Comparison of ENCODE assay signal across 8 cellular contexts in genomic region chr17:57945999-57946797, GRCh38. TPM values are rescaled to one million over a fixed set of nuclear protein-coding genes. Genes with fewer than 3 reads are reported as not detected.
A peak's percentile ranks its signal among the peaks of the same experiment; 100 is the strongest.
DNase-seq lines count a peak whose midpoint lies in the region; ATAC-seq, FAIRE-seq and TF ChIP-seq lines count a peak whose summit lies in the region.

No MANE protein-coding gene starts in this region.

- H4K20me1 ChIP-seq in IMR-90 (ENCODE audit: insufficient read depth, low read length): peaks cover 12% of the 10 kb centered on the region; the same call in 1 of the 2 replicates

- H3K56ac ChIP-seq in IMR-90 (ENCODE audit: extremely low read depth, insufficient read depth, low read length): peak overlapping the region; percentile 26

- in situ Hi-C loops in IMR-90 (cut with MboI; ENCODE audit: low sequenced_read_pairs): no loop called here

- peak overlapping the region; percentile 70 for H2AK9ac ChIP-seq in IMR-90 (replicated peaks; ENCODE audit: low read depth, low read length, poor library complexity)

- 0 out of 2 replicates have a peak, but pooled peaks have one; percentile 2 for ATAC-seq in IMR-90 (ENCODE audit: low read depth)

- peak overlapping the region; percentile 84 for H4K91ac ChIP-seq in IMR-90 (ENCODE audit: insufficient read depth, low read depth, low read length)

- TF ChIP-seq CTCF in IMR-90 (conservative IDR thresholded peaks at IDR 0.05; ENCODE audit: low read depth, low read length) (no peak), neutrophil (IDR thresholded peaks at IDR 0.05) (no peak)

- H3K4me1 Mint-ChIP-seq in activated naive CD4-positive, alpha-beta T cell treated with anti-CD3 and anti-CD28 coated beads, Interleukin-2, amount 50 U/mL, for 24 hours: peaks cover 43% of the 10 kb centered on the region

- H3K27ac Mint-ChIP-seq in activated naive CD4-positive, alpha-beta T cell treated with anti-CD3 and anti-CD28 coated beads, Interleukin-2, amount 50 U/mL, for 24 hours: no peak overlapping the region

- TF ChIP-seq POLR2A in IMR-90 (IDR thresholded peaks at IDR 0.05; ENCODE audit: low read depth, low read length): no peak

- H3K27me3 Mint-ChIP-seq in activated naive CD4-positive, alpha-beta T cell treated with anti-CD3 and anti-CD28 coated beads, Interleukin-2, amount 50 U/mL, for 24 hours: peaks cover 1% of the 10 kb centered on the region

- H2AFZ ChIP-seq in IMR-90 (replicated peaks; ENCODE audit: low read length, poor library complexity): peak overlapping the region; percentile 55

- no peaks in the 10 kb centered on the region for H3K9me3 ChIP-seq in IMR-90 (ENCODE audit: control insufficient read depth, insufficient read depth, low read length)
- H3K9me3 ChIP-seq in neutrophil: no peaks in the 10 kb centered on the region

- peak overlapping the region; percentile 79 for H2AK5ac ChIP-seq in IMR-90 (ENCODE audit: low read depth, low read length)

- H3K79me1 ChIP-seq in IMR-90 (ENCODE audit: low read depth in 1 of 2, low read length in 2 of 2): peaks cover 32 to 79% of the 10 kb centered on the region in 2 experiments

- H3K27me3 ChIP-seq in IMR-90 (ENCODE audit: control insufficient read depth, insufficient read depth, low read length) (no peaks in the 10 kb centered on the region), neutrophil (no peaks in the 10 kb centered on the region)

- FAIRE-seq in frontal cortex (lab: Jason Lieb, UNC): no peak

- H3K27ac ChIP-seq in IMR-90 (ENCODE audit: insufficient read depth, low read length) (peak overlapping the region; percentile 47; the same call in 1 of the 2 replicates), cingulate gyrus (ENCODE audit: low read depth, low read length) (peak overlapping the region; percentile 89), neutrophil (peak overlapping the region; percentile 92)

- POLR2A ChIA-PET in IMR-90 (lab: Charles Lee; ENCODE audit: unreplicated experiment): interaction anchor here (0.6 to 1.0 kb wide), 5 partner anchors 8 to 877 kb away, joined by 3 to 7 read pairs (median 7); no protein-coding TSS in a partner anchor

- peak overlapping the region; percentile 91 for H3K4ac ChIP-seq in IMR-90 (ENCODE audit: low read depth, low read length)

- H4K8ac ChIP-seq in IMR-90 (ENCODE audit: low read depth in 2 of 2, low read length in 2 of 2): peak overlapping the region; percentile 22 to 67; a peak in 3 of 4 replicates

- BruUV-seq in IMR-90 (replicated peaks; lab: Mats Ljungman, UMichigan): no TSS peak

- H2BK5ac ChIP-seq in IMR-90 (ENCODE audit: low read depth, low read length, poor library complexity, severe bottlenecking): peak overlapping the region; percentile 36

- DNase-seq in activated naive CD4-positive, alpha-beta T cell treated with Interleukin-2 at 50 U/mL for 16 hours: no peak
- DNase-seq in IMR-90 (peak; percentile 58), frontal cortex (ENCODE audit: low spot score in 2 of 2) (no peak), HuH-7 (ENCODE audit: low spot score) (no peak), occipital lobe (lab: John Stamatoyannopoulos, UW) (no peak)

- peak overlapping the region; percentile 6; the same call in 1 of the 2 replicates for H3K9ac ChIP-seq in IMR-90 (ENCODE audit: low read depth, low read length)

- no peaks in the 10 kb centered on the region for H3K36me3 Mint-ChIP-seq in activated naive CD4-positive, alpha-beta T cell treated with anti-CD3 and anti-CD28 coated beads, Interleukin-2, amount 50 U/mL, for 24 hours

- H3K36me3 ChIP-seq in IMR-90 (ENCODE audit: control insufficient read depth, insufficient read depth, low read length): no peaks in the 10 kb centered on the region
- no peaks in the 10 kb centered on the region for H3K36me3 ChIP-seq in neutrophil

- H2BK20ac ChIP-seq in IMR-90 (ENCODE audit: low read depth, low read length): peak overlapping the region; percentile 58

- dilution Hi-C loops in IMR-90 (cut with HindIII; ENCODE audit: low sequenced_read_pairs, unreplicated experiment): no loop called here

- peak overlapping the region; percentile 2; the same call in 1 of the 2 replicates for H3K4me3 ChIP-seq in IMR-90 (ENCODE audit: insufficient read depth, low read depth, low read length)
- H3K4me3 ChIP-seq in neutrophil (ENCODE audit: low read depth in 1 of 2, low read length in 1 of 2): peak overlapping the region; percentile 60 to 64

- CTCF ChIA-PET in IMR-90 (lab: Yijun Ruan, JAX): interaction anchor here (1.1 kb wide), 1 partner anchor 54 kb away, joined by 4 read pairs; no protein-coding TSS in a partner anchor

- intact Hi-C loops in IMR-90 (cut with micrococcal nuclease): no loop called here

- H3K4me3 Mint-ChIP-seq in activated naive CD4-positive, alpha-beta T cell treated with anti-CD3 and anti-CD28 coated beads, Interleukin-2, amount 50 U/mL, for 24 hours: peak overlapping the region; percentile 83

- peak overlapping the region; percentile 83; the same call in 2 of the 3 replicates for H2BK15ac ChIP-seq in IMR-90 (ENCODE audit: low read depth, low read length)

- peak overlapping the region; percentile 96 for H2BK120ac ChIP-seq in IMR-90 (ENCODE audit: low read depth, low read length)

- H3K18ac ChIP-seq in IMR-90 (ENCODE audit: low read depth, low read length): peak overlapping the region; percentile 20

- H3K9me3 Mint-ChIP-seq in activated naive CD4-positive, alpha-beta T cell treated with anti-CD3 and anti-CD28 coated beads, Interleukin-2, amount 50 U/mL, for 24 hours: no peaks in the 10 kb centered on the region

- H3K14ac ChIP-seq in IMR-90 (replicated peaks; ENCODE audit: low read depth, low read length): peak overlapping the region; percentile 66

- peak overlapping the region; percentile 74 for H3K23ac ChIP-seq in IMR-90 (ENCODE audit: low read depth, low read length)

- peak overlapping the region; percentile 68 for H3K4me2 ChIP-seq in IMR-90 (ENCODE audit: low read depth, low read length)

- 0 out of 2 replicates have a peak overlapping the region, but pooled peaks have one; percentile 4 for H4K5ac ChIP-seq in IMR-90 (ENCODE audit: low read depth, low read length)

- peaks cover 31% of the 10 kb centered on the region for H3K9me1 ChIP-seq in IMR-90 (ENCODE audit: insufficient read depth, low read length)

- no peak for TF ChIP-seq RAD21 in IMR-90 (IDR thresholded peaks at IDR 0.05; ENCODE audit: low read length)

- peaks cover 28% of the 10 kb centered on the region for H3K4me1 ChIP-seq in IMR-90 (ENCODE audit: control insufficient read depth, insufficient read depth, low read length)
- H3K4me1 ChIP-seq in neutrophil (ENCODE audit: control insufficient read depth in 1 of 2, insufficient read depth in 1 of 2, low read depth in 1 of 2, low read length in 1 of 2): peaks cover 59 to 80% of the 10 kb centered on the region in 2 experiments

- no CpG with 5 or more reads among the region's 6 CpGs for WGBS in IMR-90 (ENCODE audit: extremely low coverage in 2 of 2, insufficient read length in 1 of 2), 2 experiments

TF ChIP-seq in IMR-90, 13 proteins besides CTCF, POLR2A, EP300 and RAD21:
- no peak for TF ChIP-seq USF2 (IDR thresholded peaks at IDR 0.05; ENCODE audit: low read depth, low read length)
- no peak for TF ChIP-seq MXI1 (IDR thresholded peaks at IDR 0.05; ENCODE audit: borderline replicate concordance, low read depth, low read length)
- TF ChIP-seq MAFK (IDR thresholded peaks at IDR 0.05; ENCODE audit: low read depth, low read length): no peak
- TF ChIP-seq ELK1 (IDR thresholded peaks at IDR 0.05; ENCODE audit: borderline replicate concordance, low read depth, low read length): no peak
- peak; percentile 56 for TF ChIP-seq CEBPB (IDR thresholded peaks at IDR 0.05; ENCODE audit: low read depth, low read length)

RNA-seq across cellular contexts. Expression of gene CUEDC1, which starts 9.0 kb away (rescaled TPM):
- total RNA-seq in IMR-90 (2012; rRNA removed) (4.1 and 4.2 TPM in 2 replicates), frontal cortex (6.5 TPM), occipital lobe (10.9 TPM)
- polyA plus RNA-seq in IMR-90 (2012; rRNA removed): 21.2 and 22.6 TPM in 2 replicates
- polyA plus RNA-seq in IMR-90 (2012; cell fraction: cytosol; rRNA removed): 16.0 and 18.8 TPM in 2 replicates
- polyA plus RNA-seq in IMR-90 (2012; cell fraction: nucleus; rRNA removed; ENCODE audit: low replicate concordance): 69.3 and 81.4 TPM in 2 replicates

RNA-seq across cellular contexts. Expression of gene VEZF1, which starts 41.9 kb away (rescaled TPM):
- total RNA-seq in IMR-90 (2012; rRNA removed) (40.3 and 42.1 TPM in 2 replicates), frontal cortex (59.5 TPM), occipital lobe (71.1 TPM)
- polyA plus RNA-seq in IMR-90 (2012; rRNA removed): 21.1 and 22.4 TPM in 2 replicates
- polyA plus RNA-seq in IMR-90 (2012; cell fraction: cytosol; rRNA removed): 7.6 and 9.8 TPM in 2 replicates
- 11.5 and 37.6 TPM in 2 replicates for polyA plus RNA-seq in IMR-90 (2012; cell fraction: nucleus; rRNA removed; ENCODE audit: low replicate concordance)
